ENCODE assay signal across 29 cellular contexts in the genomic region with DNA sequence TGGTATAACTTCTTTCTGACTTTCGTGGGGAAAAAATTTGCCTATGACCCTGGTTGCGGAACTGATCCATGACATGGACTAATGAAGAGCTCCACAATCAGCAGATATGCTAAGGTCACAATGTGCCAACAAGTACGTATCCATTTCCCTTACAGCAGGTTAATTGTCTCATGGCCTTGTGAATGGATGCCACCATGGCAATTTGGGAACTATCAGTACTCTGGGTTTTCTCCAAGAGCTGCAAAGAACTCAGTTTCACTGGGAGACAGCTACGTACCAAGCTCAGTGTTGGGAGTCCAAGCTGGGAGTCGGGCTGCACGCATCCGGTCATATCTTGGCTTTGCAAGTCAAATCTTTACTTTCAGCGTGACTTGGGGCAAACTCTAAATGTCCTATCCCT.
"Had no signal": no experiment of that assay in that cellular context is flagged by ENCODE, and none has a peak within 500 bp of the region (broad histone marks: within the 10 kb centered on the region; RNA-seq: fewer than 3 reads in every experiment).

No MANE protein-coding gene starts in this region.

- H3K27ac ChIP-seq: left lung, lower lobe of right lung, neural progenitor cell, neutrophil, parathyroid adenoma, psoas muscle, right lobe of liver, stomach, testis, thyroid gland, transverse colon, upper lobe of right lung, uterus had no signal

- H3K9me3 ChIP-seq: left lung, lower lobe of right lung, neutrophil, psoas muscle, right lobe of liver, stomach, testis, thyroid gland, transverse colon, upper lobe of right lung, uterus had no signal

- FAIRE-seq: islet of Langerhans, kidney had no signal

- H3K4me1 ChIP-seq: left lung, lower lobe of right lung, neural progenitor cell, parathyroid adenoma, psoas muscle, right lobe of liver, transverse colon, upper lobe of right lung, uterus had no signal

- H2AFZ ChIP-seq: neural progenitor cell, parathyroid adenoma had no signal

- H3K36me3 ChIP-seq: left lung, lower lobe of right lung, neural progenitor cell, neutrophil, right lobe of liver, stomach, thyroid gland, transverse colon, upper lobe of right lung, uterus had no signal

- H3K79me2 ChIP-seq: parathyroid adenoma had no signal

- H3K4me3 ChIP-seq: left lung, lower lobe of right lung, neural progenitor cell, psoas muscle, right lobe of liver, stomach, testis, thyroid gland, transverse colon, upper lobe of right lung, uterus had no signal

- H3K4me2 ChIP-seq: neural progenitor cell had no signal

- DNase-seq: hypothalamus; immature natural killer cell; kidney; left colon; left lung; lower lobe of right lung; mammary epithelial cell; mesendoderm; naive B cell; natural killer cell; nephron progenitor cell; occipital lobe; psoas muscle; right lobe of liver; stimulated activated CD4-positive, alpha-beta T cell treated with anti-CD3 and anti-CD28 coated beads, Interleukin-12 subunit alpha, Interleukin-12 subunit beta, amount 100 ng/mL, for 4 hours; stimulated activated CD4-positive, alpha-beta T cell treated with anti-CD3 and anti-CD28 coated beads, Interleukin-15, amount 100 ng/mL, for 24 hours; stimulated activated CD4-positive, alpha-beta T cell treated with anti-CD3 and anti-CD28 coated beads, Interleukin-4, amount 100 ng/mL, for 1 hour; stimulated activated naive B cell treated with anti-CD40 and anti-IgM and Interleukin-4, amounts not matched to agents 10 μg/mL and 1 μg/mL and 100 μg/mL, for 72 hours; stimulated activated naive CD8-positive, alpha-beta T cell treated with anti-CD3 and anti-CD28 coated beads, Interleukin-15, Interleukin-2, amounts not matched to agents 100 U/mL and 50 U/mL, for 24 hours; stomach; testis; thyroid gland; transverse colon; upper lobe of right lung; uterus had no signal
